3 cellular contexts compared by ENCODE assay signal in the genomic region with DNA sequence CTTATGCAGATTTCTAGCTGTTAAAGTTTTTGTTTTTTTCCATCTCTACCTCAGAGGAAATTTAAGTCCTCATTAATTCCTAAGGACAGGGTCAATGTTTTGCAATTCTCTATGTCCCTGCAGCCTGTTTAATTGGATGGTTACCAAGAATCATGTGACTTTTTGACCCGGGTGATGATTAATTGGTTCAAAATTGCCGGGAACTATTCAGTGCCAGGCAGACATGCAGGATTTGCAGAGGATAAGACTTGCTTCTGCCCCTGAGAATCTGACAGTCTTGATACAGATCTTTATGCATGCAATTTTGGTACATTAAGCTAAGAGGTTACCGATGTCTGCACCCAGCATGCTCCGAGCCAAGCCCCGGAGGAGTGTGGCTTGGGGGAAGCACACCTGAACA.
TF ChIP-seq lines count a peak whose summit lies in the region.

No MANE protein-coding gene starts in this region.

TF ChIP-seq in liver, 16 proteins besides CTCF, POLR2A, EP300 and RAD21:
- TF ChIP-seq HNF4A (conservative IDR thresholded peaks at IDR 0.05): peak; percentile 68 to 74
- peak; percentile 35 for TF ChIP-seq FOXA1 (IDR thresholded peaks at IDR 0.05)
- TF ChIP-seq ATF3 (IDR thresholded peaks at IDR 0.05): peak; percentile 37
- TF ChIP-seq RXRA (IDR thresholded peaks at IDR 0.05): peak; percentile 75 to 82
- no peak for TF ChIP-seq TAF1 (conservative IDR thresholded peaks at IDR 0.05)
- peak; percentile 42 for TF ChIP-seq ZBTB33 (IDR thresholded peaks at IDR 0.05)
- peak; percentile 45 for TF ChIP-seq YY1 (IDR thresholded peaks at IDR 0.05)
- TF ChIP-seq SP1 (IDR thresholded peaks at IDR 0.05): peak; percentile 69
- TF ChIP-seq, protein P1, sequence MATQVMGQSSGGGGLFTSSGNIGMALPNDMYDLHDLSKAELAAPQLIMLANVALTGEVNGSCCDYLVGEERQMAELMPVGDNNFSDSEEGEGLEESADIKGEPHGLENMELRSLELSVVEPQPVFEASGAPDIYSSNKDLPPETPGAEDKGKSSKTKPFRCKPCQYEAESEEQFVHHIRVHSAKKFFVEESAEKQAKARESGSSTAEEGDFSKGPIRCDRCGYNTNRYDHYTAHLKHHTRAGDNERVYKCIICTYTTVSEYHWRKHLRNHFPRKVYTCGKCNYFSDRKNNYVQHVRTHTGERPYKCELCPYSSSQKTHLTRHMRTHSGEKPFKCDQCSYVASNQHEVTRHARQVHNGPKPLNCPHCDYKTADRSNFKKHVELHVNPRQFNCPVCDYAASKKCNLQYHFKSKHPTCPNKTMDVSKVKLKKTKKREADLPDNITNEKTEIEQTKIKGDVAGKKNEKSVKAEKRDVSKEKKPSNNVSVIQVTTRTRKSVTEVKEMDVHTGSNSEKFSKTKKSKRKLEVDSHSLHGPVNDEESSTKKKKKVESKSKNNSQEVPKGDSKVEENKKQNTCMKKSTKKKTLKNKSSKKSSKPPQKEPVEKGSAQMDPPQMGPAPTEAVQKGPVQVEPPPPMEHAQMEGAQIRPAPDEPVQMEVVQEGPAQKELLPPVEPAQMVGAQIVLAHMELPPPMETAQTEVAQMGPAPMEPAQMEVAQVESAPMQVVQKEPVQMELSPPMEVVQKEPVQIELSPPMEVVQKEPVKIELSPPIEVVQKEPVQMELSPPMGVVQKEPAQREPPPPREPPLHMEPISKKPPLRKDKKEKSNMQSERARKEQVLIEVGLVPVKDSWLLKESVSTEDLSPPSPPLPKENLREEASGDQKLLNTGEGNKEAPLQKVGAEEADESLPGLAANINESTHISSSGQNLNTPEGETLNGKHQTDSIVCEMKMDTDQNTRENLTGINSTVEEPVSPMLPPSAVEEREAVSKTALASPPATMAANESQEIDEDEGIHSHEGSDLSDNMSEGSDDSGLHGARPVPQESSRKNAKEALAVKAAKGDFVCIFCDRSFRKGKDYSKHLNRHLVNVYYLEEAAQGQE (IDR thresholded peaks at IDR 0.05): peak; percentile 53
- TF ChIP-seq MAX (IDR thresholded peaks at IDR 0.05): peak; percentile 83
- peak; percentile 30 to 68 for TF ChIP-seq JUND (IDR thresholded peaks at IDR 0.05)
- peak in 1 of 2 donors; percentile 35 for TF ChIP-seq EGR1 (IDR thresholded peaks at IDR 0.05; ENCODE audit: low read depth in 2 of 2)
- peak in 1 of 2 donors; percentile 29 for TF ChIP-seq GABPA (IDR thresholded peaks at IDR 0.05 in 1 of 2, conservative IDR thresholded peaks at IDR 0.05 in 1 of 2)
- TF ChIP-seq FOXA2 (IDR thresholded peaks at IDR 0.05): no peak
- TF ChIP-seq NR2F2 (IDR thresholded peaks at IDR 0.05): peak; percentile 97
- TF ChIP-seq HNF4G (IDR thresholded peaks at IDR 0.05): peak; percentile 32

TF ChIP-seq in HepG2, 621 proteins besides CTCF, POLR2A, EP300 and RAD21:
- TF ChIP-seq NFYB (CRISPR knock-in tag; IDR thresholded peaks at IDR 0.05) (no peak), ZFP62 (CRISPR knock-in tag; IDR thresholded peaks at IDR 0.05) (no peak), NAIF1 (CRISPR knock-in tag; IDR thresholded peaks at IDR 0.05; ENCODE audit: borderline replicate concordance) (no peak), JUNB (CRISPR knock-in tag; IDR thresholded peaks at IDR 0.05; ENCODE audit: borderline replicate concordance) (no peak)

TF ChIP-seq in endothelial cell of umbilical vein, 7 proteins besides CTCF, POLR2A, EP300 and RAD21:
- TF ChIP-seq GATA2 (IDR thresholded peaks at IDR 0.05; ENCODE audit: insufficient read depth, insufficient read length, low read depth, low read length) (peak; percentile 83), FOS (IDR thresholded peaks at IDR 0.05; ENCODE audit: borderline replicate concordance, insufficient read depth, low read length) (peak; percentile 33), MAX (IDR thresholded peaks at IDR 0.05; ENCODE audit: insufficient read depth, insufficient read length) (no peak), JUN (IDR thresholded peaks at IDR 0.05; ENCODE audit: borderline replicate concordance, insufficient read depth, insufficient read length, low read depth) (no peak), MYC (IDR thresholded peaks at IDR 0.05; ENCODE audit: low read depth, low read length) (no peak), EZH2 (IDR thresholded peaks at IDR 0.05; ENCODE audit: borderline replicate concordance, low read depth, low read length, severe bottlenecking) (no peak), POLR2AphosphoS5 (IDR thresholded peaks at IDR 0.05; ENCODE audit: insufficient read depth, low read depth, low read length) (peak; percentile 23)
